ENCODE assay signal across 25 cellular contexts in the genomic region with DNA sequence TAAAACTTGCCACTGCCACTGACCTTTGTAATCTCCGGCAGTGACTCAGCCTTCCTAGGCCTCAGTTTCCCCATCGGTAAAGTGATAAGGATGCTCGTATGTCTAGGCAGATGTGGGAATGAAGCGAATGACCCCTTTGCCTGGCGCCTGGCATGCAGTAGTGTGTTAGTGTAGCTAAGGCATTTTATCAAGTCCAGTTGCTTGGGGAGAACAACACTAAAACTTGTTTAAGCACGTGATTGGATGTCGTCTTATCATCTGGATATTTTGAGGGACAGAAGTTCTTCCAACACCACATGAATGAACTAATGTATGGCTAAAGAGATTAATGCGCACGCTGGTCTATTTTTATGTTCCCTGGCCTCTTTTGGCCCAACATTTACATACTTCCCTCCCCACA.
"Had no signal": no experiment of that assay in that cellular context is flagged by ENCODE, and none has a peak within 500 bp of the region (broad histone marks: within the 10 kb centered on the region; RNA-seq: fewer than 3 reads in every experiment).

No MANE protein-coding gene starts in this region.

- H3K27ac ChIP-seq: neural progenitor cell, neutrophil, ovary, skin epidermis, stomach, testis, thyroid gland, transverse colon, upper lobe of right lung had no signal

- H3K27me3 ChIP-seq: neural progenitor cell, ovary, testis, thyroid gland, transverse colon, upper lobe of right lung had no signal

- H3K4me3 ChIP-seq: lung, neural progenitor cell, ovary, skin epidermis, stomach, testis, thyroid gland, transverse colon, upper lobe of right lung had no signal

- H3K4me1 ChIP-seq: thyroid gland, upper lobe of right lung had no signal

- ATAC-seq: left lobe of liver; natural killer cell; sciatic nerve; stimulated activated naive B cell treated with anti-CD40 and anti-IgM and Interleukin-4, amounts not matched to agents 10 μg/mL and 1 μg/mL and 100 μg/mL, for 72 hours; stimulated activated naive CD8-positive, alpha-beta T cell treated with anti-CD3 and anti-CD28 coated beads, Interleukin-15, Interleukin-2, amounts not matched to agents 100 U/mL and 50 U/mL, for 24 hours; upper lobe of right lung had no signal

- DNase-seq: islet precursor cell; mesendoderm; naive B cell; natural killer cell; nephron progenitor cell; occipital lobe; ovary; right cardiac atrium; stimulated activated CD4-positive, alpha-beta T cell treated with anti-CD3 and anti-CD28 coated beads, Interleukin-12 subunit alpha, Interleukin-12 subunit beta, amount 100 ng/mL, for 4 hours; stimulated activated CD4-positive, alpha-beta T cell treated with anti-CD3 and anti-CD28 coated beads, Interleukin-15, amount 100 ng/mL, for 24 hours; stimulated activated CD4-positive, alpha-beta T cell treated with anti-CD3 and anti-CD28 coated beads, Interleukin-2, amount 100 ng/mL, for 24 hours; stimulated activated CD4-positive, alpha-beta T cell treated with anti-CD3 and anti-CD28 coated beads, Interleukin-4, amount 100 ng/mL, for 1 hour; stimulated activated naive B cell treated with anti-CD40 and anti-IgM and Interleukin-4, amounts not matched to agents 10 μg/mL and 1 μg/mL and 100 μg/mL, for 72 hours; stimulated activated naive CD8-positive, alpha-beta T cell treated with anti-CD3 and anti-CD28 coated beads, Interleukin-15, Interleukin-2, amounts not matched to agents 100 U/mL and 50 U/mL, for 24 hours; stomach; testis; thyroid gland; transverse colon; upper lobe of right lung had no signal

- H3K9me3 ChIP-seq: neutrophil, ovary, testis, thyroid gland, transverse colon, upper lobe of right lung had no signal

- H3K36me3 ChIP-seq: neural progenitor cell, neutrophil, ovary, stomach, thyroid gland, transverse colon, upper lobe of right lung had no signal
